In genomic region chr11:113977071-113977490, GRCh38 we compare ENCODE assay signal across 16 cellular contexts. TPM values are rescaled to one million over a fixed set of nuclear protein-coding genes. Genes with fewer than 3 reads are reported as not detected.
"Had no signal": no experiment of that assay in that cellular context is flagged by ENCODE, and none has a peak within 500 bp of the region (broad histone marks: within the 10 kb centered on the region; RNA-seq: fewer than 3 reads in every experiment).

No MANE protein-coding gene starts in this region.

- H3K9me3 Mint-ChIP-seq: activated naive CD4-positive, alpha-beta T cell treated with anti-CD3 and anti-CD28 coated beads, Interleukin-2, amount 50 U/mL, for 24 hours; activated T-helper 2 cell treated with anti-CD3 and anti-CD28 coated beads, Interferon-gamma antibody, Interleukin-2, Interleukin-4, amounts not matched to agents 10 μg/mL and 5 μg/mL and 100 μg/mL, durations not matched to agents 14 hours and 24 hours and 36 hours; brain; mesothelial cell of epicardium; naive thymus-derived CD4-positive, alpha-beta T cell; T-helper 1 cell treated with Interleukin-12 subunit alpha and Interleukin-12 subunit beta and Interleukin-4 antibody, amounts not matched to agents 30 μg/mL and 1 μg/mL, for 36 hours had no signal

- H3K4me3 ChIP-seq: hepatocyte, skin epidermis, tibial nerve had no signal

- H3K27ac Mint-ChIP-seq: activated naive CD4-positive, alpha-beta T cell treated with anti-CD3 and anti-CD28 coated beads, Interleukin-2, amount 50 U/mL, for 24 hours; activated T-helper 2 cell treated with anti-CD3 and anti-CD28 coated beads, Interferon-gamma antibody, Interleukin-2, Interleukin-4, amounts not matched to agents 10 μg/mL and 5 μg/mL and 100 μg/mL, durations not matched to agents 14 hours and 24 hours and 36 hours; mesothelial cell of epicardium; naive thymus-derived CD4-positive, alpha-beta T cell; T-helper 1 cell treated with Interleukin-12 subunit alpha and Interleukin-12 subunit beta and Interleukin-4 antibody, amounts not matched to agents 30 μg/mL and 1 μg/mL, for 36 hours had no signal

- H3K4me1 Mint-ChIP-seq: activated naive CD4-positive, alpha-beta T cell treated with anti-CD3 and anti-CD28 coated beads, Interleukin-2, amount 50 U/mL, for 24 hours had no signal

- H3K9me3 ChIP-seq: tibial nerve had no signal

- H3K4me3 Mint-ChIP-seq: activated naive CD4-positive, alpha-beta T cell treated with anti-CD3 and anti-CD28 coated beads, Interleukin-2, amount 50 U/mL, for 24 hours; brain; mesothelial cell of epicardium; naive thymus-derived CD4-positive, alpha-beta T cell; T-helper 1 cell treated with Interleukin-12 subunit alpha and Interleukin-12 subunit beta and Interleukin-4 antibody, amounts not matched to agents 30 μg/mL and 1 μg/mL, for 36 hours had no signal

- ATAC-seq: naive thymus-derived CD4-positive, alpha-beta T cell had no signal

- H3K36me3 ChIP-seq: tibial nerve had no signal

- DNase-seq: activated CD4-positive, CD25-positive, alpha-beta regulatory T cell; amygdala; cerebellar nuclear complex; dermis blood vessel endothelial cell; kidney glomerular epithelial cell; naive thymus-derived CD4-positive, alpha-beta T cell had no signal

- H3K36me3 Mint-ChIP-seq: activated naive CD4-positive, alpha-beta T cell treated with anti-CD3 and anti-CD28 coated beads, Interleukin-2, amount 50 U/mL, for 24 hours; brain; mesothelial cell of epicardium; naive thymus-derived CD4-positive, alpha-beta T cell had no signal

- H3K27me3 Mint-ChIP-seq: activated naive CD4-positive, alpha-beta T cell treated with anti-CD3 and anti-CD28 coated beads, Interleukin-2, amount 50 U/mL, for 24 hours had no signal

- H3K27ac ChIP-seq: hepatocyte, skin epidermis, tibial nerve had no signal

RNA-seq across cellular contexts. Expression of gene HTR3A, which starts 2.2 kb away (rescaled TPM):
- total RNA-seq: activated T-helper 2 cell treated with anti-CD3 and anti-CD28 coated beads, Interferon-gamma antibody, Interleukin-2, Interleukin-4, amounts not matched to agents 10 μg/mL and 5 μg/mL and 100 μg/mL, durations not matched to agents 14 hours and 24 hours and 36 hours; dermis blood vessel endothelial cell; hepatocyte; liver; mesothelial cell of epicardium; naive thymus-derived CD4-positive, alpha-beta T cell; subcutaneous adipose tissue; tibial nerve had no signal
- polyA plus RNA-seq: hepatocyte; liver; naive thymus-derived CD4-positive, alpha-beta T cell had no signal
